ENCODE assay signal across 23 cellular contexts in the genomic region with DNA sequence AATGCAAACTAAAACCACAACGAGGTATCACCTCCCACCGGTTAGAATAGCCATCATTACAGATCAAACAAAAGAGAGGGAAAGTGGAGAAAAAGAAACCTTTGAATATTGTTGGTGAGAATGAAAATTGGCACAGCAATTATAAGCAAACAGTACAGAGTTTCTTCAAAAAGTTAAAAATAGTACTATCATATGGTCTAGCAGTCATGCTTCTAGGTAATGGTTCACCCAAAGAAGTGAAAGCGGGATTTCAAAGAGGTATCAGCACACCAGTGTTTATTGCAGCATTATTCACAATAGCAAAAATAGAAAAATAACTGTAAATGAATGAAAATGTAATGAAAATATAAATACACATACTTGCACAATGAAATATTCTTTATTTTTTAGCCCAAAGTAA. TPM values are rescaled to one million over a fixed set of nuclear protein-coding genes. Genes with fewer than 3 reads are reported as not detected.
DNase-seq lines count a peak whose midpoint lies in the region; ATAC-seq and TF ChIP-seq lines count a peak whose summit lies in the region.
"Had no signal": no experiment of that assay in that cellular context is flagged by ENCODE, and none has a peak within 500 bp of the region (broad histone marks: within the 10 kb centered on the region; RNA-seq: fewer than 3 reads in every experiment).

No MANE protein-coding gene starts in this region.

- intact Hi-C loops in activated naive CD4-positive, alpha-beta T cell treated with anti-CD3 and anti-CD28 coated beads for 36 hours (cut with micrococcal nuclease), result no loop called here

- H3K9me2 ChIP-seq in MM.1S (replicated peaks; ENCODE audit: insufficient read depth, low read length), result no peaks in the 10 kb centered on the region

- in situ Hi-C loops in GM13977 (cut with MboI; ENCODE audit: low pct_unique_long_range_greater_than_20kb, low sequenced_read_pairs, unreplicated experiment), result no loop called here

- no peak overlapping the region for H3K4me3 ChIP-seq in MM.1S (ENCODE audit: low read length)
- H3K4me3 ChIP-seq in osteoblast (ENCODE audit: insufficient read depth, low read length), result no peak overlapping the region
- H3K4me3 ChIP-seq: A549; BLaER1 treated with 17β-estradiol and CSF1 and Interleukin-3, amounts not matched to agents 10 nM and 100 nM; HAP-1 had no signal

- no peak overlapping the region for H3K9ac ChIP-seq in MM.1S (ENCODE audit: low read length)
- H3K9ac ChIP-seq: BLaER1 treated with 17β-estradiol and CSF1 and Interleukin-3, amounts not matched to agents 10 nM and 100 nM had no signal

- H3K4me1 Mint-ChIP-seq in activated naive CD4-positive, alpha-beta T cell treated with anti-CD3 and anti-CD28 coated beads for 36 hours (ENCODE audit: low read depth), result no peaks in the 10 kb centered on the region
- H3K4me1 Mint-ChIP-seq: CD14-positive monocyte; CD8-positive, alpha-beta memory T cell had no signal

- H4K20me1 ChIP-seq in MM.1S (ENCODE audit: insufficient read depth, low read length) (no peaks in the 10 kb centered on the region), osteoblast (ENCODE audit: insufficient read depth, low read length) (no peaks in the 10 kb centered on the region)
- H4K20me1 ChIP-seq: BLaER1 treated with 17β-estradiol and CSF1 and Interleukin-3, amounts not matched to agents 10 nM and 100 nM had no signal

- H3K27ac ChIP-seq in MM.1S (ENCODE audit: low read length), result no peak overlapping the region
- H3K27ac ChIP-seq in osteoblast (ENCODE audit: low read depth, low read length), result no peak overlapping the region
- H3K27ac ChIP-seq: A549; BLaER1 treated with 17β-estradiol and CSF1 and Interleukin-3, amounts not matched to agents 10 nM and 100 nM had no signal

- H3K27me3 ChIP-seq in MM.1S (replicated peaks; ENCODE audit: insufficient read depth, low read length) (no peaks in the 10 kb centered on the region), osteoblast (ENCODE audit: insufficient read depth, low read length) (no peaks in the 10 kb centered on the region)
- H3K27me3 ChIP-seq: BE2C; BLaER1 treated with 17β-estradiol and CSF1 and Interleukin-3, amounts not matched to agents 10 nM and 100 nM had no signal

- H3K4me1 ChIP-seq in MM.1S (ENCODE audit: low read length), result no peaks in the 10 kb centered on the region
- no peaks in the 10 kb centered on the region for H3K4me1 ChIP-seq in osteoblast (ENCODE audit: insufficient read depth, low read length)
- H3K4me1 ChIP-seq: A549; BE2C; BLaER1 treated with 17β-estradiol and CSF1 and Interleukin-3, amounts not matched to agents 10 nM and 100 nM; HAP-1 had no signal

- H3K79me2 ChIP-seq in MM.1S (ENCODE audit: low read length) (no peaks in the 10 kb centered on the region), osteoblast (ENCODE audit: insufficient read depth, low read length) (no peaks in the 10 kb centered on the region)

- no peaks in the 10 kb centered on the region for H3F3A ChIP-seq in MM.1S (ENCODE audit: insufficient read depth, low read length)

- H3K9me3 ChIP-seq in MM.1S (replicated peaks; ENCODE audit: insufficient read depth, low read length) (no peaks in the 10 kb centered on the region), osteoblast (ENCODE audit: low read depth, low read length) (no peaks in the 10 kb centered on the region)
- H3K9me3 ChIP-seq: A549; BE2C; BLaER1 treated with 17β-estradiol and CSF1 and Interleukin-3, amounts not matched to agents 10 nM and 100 nM; HAP-1 had no signal

- ATAC-seq in GM21526 (IDR thresholded peaks at IDR 0.05; ENCODE audit: low FRiP score, unreplicated experiment) (peak; percentile 53), GM19397 (IDR thresholded peaks at IDR 0.05; ENCODE audit: unreplicated experiment) (no peak)
- ATAC-seq: A549 had no signal

- no peak overlapping the region for H3K4me3 Mint-ChIP-seq in activated naive CD4-positive, alpha-beta T cell treated with anti-CD3 and anti-CD28 coated beads for 36 hours
- H3K4me3 Mint-ChIP-seq: CD14-positive monocyte; CD4-positive, alpha-beta T cell; CD8-positive, alpha-beta memory T cell; HFFc6 had no signal

- CTCF ChIA-PET in activated naive CD4-positive, alpha-beta T cell treated with anti-CD3 and anti-CD28 coated beads for 36 hours (lab: Charles Lee), result no interaction called here

- no peaks in the 10 kb centered on the region for H3K36me3 Mint-ChIP-seq in activated naive CD4-positive, alpha-beta T cell treated with anti-CD3 and anti-CD28 coated beads for 36 hours (ENCODE audit: low read depth)
- H3K36me3 Mint-ChIP-seq: CD14-positive monocyte; CD8-positive, alpha-beta memory T cell had no signal

- H3K27ac Mint-ChIP-seq in activated naive CD4-positive, alpha-beta T cell treated with anti-CD3 and anti-CD28 coated beads for 36 hours, result no peak overlapping the region
- H3K27ac Mint-ChIP-seq: CD14-positive monocyte; CD4-positive, alpha-beta T cell; CD8-positive, alpha-beta memory T cell; HFFc6 had no signal

- TF ChIP-seq CTCF in GM13977 (IDR thresholded peaks at IDR 0.05; ENCODE audit: extremely low read depth, insufficient read depth, missing control alignments) (no peak), MM.1S (IDR thresholded peaks at IDR 0.05; ENCODE audit: low read length) (no peak), osteoblast (IDR thresholded peaks at IDR 0.05; ENCODE audit: extremely low read depth, low read depth, low read length) (no peak)

- peak; percentile 22 for DNase-seq in GM13977 (ENCODE audit: low spot score)
- peak; percentile 6 for DNase-seq in MM.1S
- peak; percentile 13 for DNase-seq in osteoblast (ENCODE audit: insufficient read length, low spot score, missing footprints)
- no peak for DNase-seq in activated naive CD4-positive, alpha-beta T cell treated with anti-CD3 and anti-CD28 coated beads for 36 hours
- no peak for DNase-seq in NCI-H1092 treated with DMSO at 0.1 percent for 48 hours (lab: John Stamatoyannopoulos, UW)
- DNase-seq: 8988T; ACHN; AML-193; BE2C; CD4-positive, alpha-beta T cell; CD8-positive, alpha-beta memory T cell; DMS 273 treated with DMSO at 0.1 percent for 48 hours; DMS79; EL; GDM1; GOT3; HFFc6 had no signal

- no peaks in the 10 kb centered on the region for H3K27me3 Mint-ChIP-seq in activated naive CD4-positive, alpha-beta T cell treated with anti-CD3 and anti-CD28 coated beads for 36 hours (ENCODE audit: low read depth)
- H3K27me3 Mint-ChIP-seq: CD4-positive, alpha-beta T cell had no signal

- H3K9me3 Mint-ChIP-seq in activated naive CD4-positive, alpha-beta T cell treated with anti-CD3 and anti-CD28 coated beads for 36 hours, result no peaks in the 10 kb centered on the region
- H3K9me3 Mint-ChIP-seq: CD4-positive, alpha-beta T cell; CD8-positive, alpha-beta memory T cell had no signal

- no peaks in the 10 kb centered on the region for H3K36me3 ChIP-seq in MM.1S (replicated peaks; ENCODE audit: insufficient read depth, low read length)
- no peaks in the 10 kb centered on the region for H3K36me3 ChIP-seq in osteoblast (ENCODE audit: insufficient read depth, low read length)
- H3K36me3 ChIP-seq: BE2C; BLaER1 treated with 17β-estradiol and CSF1 and Interleukin-3, amounts not matched to agents 10 nM and 100 nM; HAP-1 had no signal

- H3K4me2 ChIP-seq in MM.1S (ENCODE audit: low read depth, low read length) (no peak overlapping the region), osteoblast (ENCODE audit: insufficient read depth, low read length) (no peak overlapping the region)
- H3K4me2 ChIP-seq: A549; BLaER1 treated with 17β-estradiol and CSF1 and Interleukin-3, amounts not matched to agents 10 nM and 100 nM had no signal

- H2AFZ ChIP-seq in MM.1S (ENCODE audit: low read length) (no peak overlapping the region), osteoblast (ENCODE audit: low read length) (no peak overlapping the region)

RNA-seq across cellular contexts. Expression of a gene that starts 8.2 kb away (rescaled TPM):
- not detected in 2 replicates for total RNA-seq in osteoblast
- total RNA-seq in activated naive CD4-positive, alpha-beta T cell treated with anti-CD3 and anti-CD28 coated beads for 36 hours, result not detected
- total RNA-seq: CD4-positive, alpha-beta T cell; CD8-positive, alpha-beta memory T cell; HFFc6 had no signal

RNA-seq across cellular contexts. Expression of a gene that starts 14.8 kb away (rescaled TPM):
- total RNA-seq in osteoblast, result not detected in 2 replicates
- total RNA-seq in activated naive CD4-positive, alpha-beta T cell treated with anti-CD3 and anti-CD28 coated beads for 36 hours, result not detected
- total RNA-seq: CD4-positive, alpha-beta T cell; CD8-positive, alpha-beta memory T cell; HFFc6 had no signal

RNA-seq across cellular contexts. Expression of a gene that starts 26.8 kb away (rescaled TPM):
- total RNA-seq in osteoblast, result not detected in 2 replicates
- not detected for total RNA-seq in activated naive CD4-positive, alpha-beta T cell treated with anti-CD3 and anti-CD28 coated beads for 36 hours
- total RNA-seq: CD4-positive, alpha-beta T cell; CD8-positive, alpha-beta memory T cell; HFFc6 had no signal

RNA-seq across cellular contexts. Expression of a gene that starts 45.6 kb away (rescaled TPM):
- not detected in 2 replicates for total RNA-seq in osteoblast
- total RNA-seq in activated naive CD4-positive, alpha-beta T cell treated with anti-CD3 and anti-CD28 coated beads for 36 hours, result not detected
- total RNA-seq: CD4-positive, alpha-beta T cell; CD8-positive, alpha-beta memory T cell; HFFc6 had no signal

RNA-seq across cellular contexts. Expression of a gene that starts 55.7 kb away (rescaled TPM):
- not detected in 2 replicates for total RNA-seq in osteoblast
- not detected for total RNA-seq in activated naive CD4-positive, alpha-beta T cell treated with anti-CD3 and anti-CD28 coated beads for 36 hours
- total RNA-seq: CD4-positive, alpha-beta T cell; CD8-positive, alpha-beta memory T cell; HFFc6 had no signal

Comparison
In these comparisons a context has a peak if more than half of its experiments do, and no peak if none do; other contexts are left out.
1. DNase-seq: peak in GM13977 (single experiment), MM.1S (single experiment) and osteoblast (single experiment); none in activated naive CD4-positive, alpha-beta T cell treated with anti-CD3 and anti-CD28 coated beads for 36 hours (single experiment) and NCI-H1092 treated with DMSO at 0.1 percent for 48 hours (single experiment).